Comparison of ENCODE assay signal across 28 cellular contexts in genomic region chr6:133587841-133588240, GRCh38.
DNase-seq lines count a peak whose midpoint lies in the region; ATAC-seq and TF ChIP-seq lines count a peak whose summit lies in the region.
"Had no signal": no experiment of that assay in that cellular context is flagged by ENCODE, and none has a peak within 500 bp of the region (broad histone marks: within the 10 kb centered on the region; RNA-seq: fewer than 3 reads in every experiment).

No MANE protein-coding gene starts in this region.

- peak overlapping the region; percentile 98 for H2BK5ac ChIP-seq in IMR-90 (ENCODE audit: low read depth, low read length, poor library complexity, severe bottlenecking)

- H3K4me1 ChIP-seq in IMR-90 (ENCODE audit: control insufficient read depth, insufficient read depth, low read length) (peaks cover 15% of the 10 kb centered on the region), Caco-2 (peaks cover 26% of the 10 kb centered on the region)
- H3K4me1 ChIP-seq: adrenal gland, pancreas, right atrium auricular region had no signal

- H2BK120ac ChIP-seq in IMR-90 (ENCODE audit: low read depth, low read length): 0 out of 2 replicates have a peak overlapping the region, but pooled peaks have one; percentile 11

- H3K79me1 ChIP-seq in IMR-90 (ENCODE audit: low read depth in 1 of 2, low read length in 2 of 2): no peaks in the 10 kb centered on the region; a peak in 1 of 4 replicates

- peaks cover 0 to 5% (median under 1%) of the 10 kb centered on the region in 5 donors for H3K27me3 Mint-ChIP-seq in naive thymus-derived CD8-positive, alpha-beta T cell
- no peaks in the 10 kb centered on the region for H3K27me3 Mint-ChIP-seq in Caco-2 (ENCODE audit: insufficient read depth, unreplicated experiment)
- H3K27me3 Mint-ChIP-seq: activated B cell treated with CpG ODN at 0.5 μM for 24 hours; activated CD4-positive, alpha-beta memory T cell treated with anti-CD3 and anti-CD28 coated beads for 36 hours; CD8-positive, alpha-beta memory T cell; central memory CD8-positive, alpha-beta T cell had no signal

- H2BK20ac ChIP-seq in IMR-90 (ENCODE audit: low read depth, low read length): no peak overlapping the region

- H3K36me3 Mint-ChIP-seq in naive thymus-derived CD8-positive, alpha-beta T cell: no peaks in the 10 kb centered on the region
- peaks cover 5% of the 10 kb centered on the region for H3K36me3 Mint-ChIP-seq in Caco-2 (ENCODE audit: insufficient read depth, unreplicated experiment)
- H3K36me3 Mint-ChIP-seq: activated CD4-positive, alpha-beta memory T cell treated with anti-CD3 and anti-CD28 coated beads for 36 hours; CD8-positive, alpha-beta memory T cell; naive B cell had no signal

- no peak overlapping the region for H2AFZ ChIP-seq in IMR-90 (replicated peaks; ENCODE audit: low read length, poor library complexity)

- no peaks in the 10 kb centered on the region for H3K4me1 Mint-ChIP-seq in naive thymus-derived CD8-positive, alpha-beta T cell
- H3K4me1 Mint-ChIP-seq in Caco-2 (ENCODE audit: low read depth, unreplicated experiment): peaks cover 28% of the 10 kb centered on the region
- H3K4me1 Mint-ChIP-seq: activated B cell treated with CpG ODN at 0.5 μM for 24 hours; CD8-positive, alpha-beta memory T cell; central memory CD8-positive, alpha-beta T cell; naive B cell had no signal

- no peaks in the 10 kb centered on the region for H4K20me1 ChIP-seq in IMR-90 (ENCODE audit: insufficient read depth, low read length)

- H3K9me3 Mint-ChIP-seq in naive thymus-derived CD8-positive, alpha-beta T cell: peaks cover 0 to 1% (median 0%) of the 10 kb centered on the region in 9 donors
- peaks cover 16% of the 10 kb centered on the region for H3K9me3 Mint-ChIP-seq in Caco-2 (ENCODE audit: unreplicated experiment)
- H3K9me3 Mint-ChIP-seq: activated CD4-positive, alpha-beta memory T cell treated with anti-CD3 and anti-CD28 coated beads for 36 hours had no signal

- no peak overlapping the region for H3K4ac ChIP-seq in IMR-90 (ENCODE audit: low read depth, low read length)

- peak; percentile 87 for ATAC-seq in IMR-90 (ENCODE audit: low read depth)
- no peak for ATAC-seq in naive thymus-derived CD8-positive, alpha-beta T cell
- ATAC-seq: GM12878, left lobe of liver, pancreas, PC-3 had no signal

- H2BK15ac ChIP-seq in IMR-90 (ENCODE audit: low read depth, low read length): no peak overlapping the region

- BruUV-seq in IMR-90 (replicated peaks; lab: Mats Ljungman, UMichigan) (no TSS peak), Caco-2 (replicated peaks; lab: Mats Ljungman, UMichigan) (no TSS peak)

- H3K4me3 Mint-ChIP-seq in naive thymus-derived CD8-positive, alpha-beta T cell: no peak overlapping the region
- H3K4me3 Mint-ChIP-seq in Caco-2 (ENCODE audit: unreplicated experiment): no peak overlapping the region
- H3K4me3 Mint-ChIP-seq: activated B cell treated with CpG ODN at 0.5 μM for 24 hours; activated CD4-positive, alpha-beta memory T cell treated with anti-CD3 and anti-CD28 coated beads for 36 hours; CD8-positive, alpha-beta memory T cell; central memory CD8-positive, alpha-beta T cell; naive B cell had no signal

- POLR2A ChIA-PET in IMR-90 (lab: Charles Lee; ENCODE audit: unreplicated experiment): no interaction called here
- POLR2A ChIA-PET in naive thymus-derived CD8-positive, alpha-beta T cell (lab: Charles Lee): no interaction called here
- POLR2A ChIA-PET in Caco-2 (lab: Charles Lee): no interaction called here

- no peak overlapping the region for H3K4me3 ChIP-seq in IMR-90 (ENCODE audit: insufficient read depth, low read depth, low read length)
- H3K4me3 ChIP-seq in Caco-2 (ENCODE audit: low read depth, low read length): no peak overlapping the region
- H3K4me3 ChIP-seq: adrenal gland, GM12878, pancreas, right atrium auricular region had no signal

- H3K14ac ChIP-seq in IMR-90 (replicated peaks; ENCODE audit: low read depth, low read length): no peak overlapping the region

- DNase-seq in AG08395 (ENCODE audit: low spot score) (peak; percentile 66), IMR-90 (peak; percentile 87), dedifferentiated amniotic fluid mesenchymal stem cell (ENCODE audit: extremely low spot score) (peak; percentile 51), left kidney (ENCODE audit: low read depth, low spot score) (peak; percentile 21), Caco-2 (no peak), NCI-H748 (lab: John Stamatoyannopoulos, UW; ENCODE audit: unreplicated experiment) (no peak), DMS 273 treated with DMSO at 0.1 percent for 48 hours (lab: John Stamatoyannopoulos, UW) (no peak)
- DNase-seq in naive thymus-derived CD8-positive, alpha-beta T cell: no peak
- DNase-seq: activated B cell treated with CpG ODN at 0.5 μM for 24 hours; activated CD4-positive, alpha-beta memory T cell treated with anti-CD3 and anti-CD28 coated beads for 36 hours; activated gamma-delta T cell treated with Interleukin-2 at 50 U/mL for 16 hours; adrenal gland; CD8-positive, alpha-beta memory T cell; DMS53; glutamatergic neuron; naive B cell; NCI-H187 treated with DMSO at 0.1 percent for 48 hours; NCI-H345; pancreas; PC-3; Right ventricle myocardium superior; substantia nigra; T-helper 9 cell had no signal

- CTCF ChIA-PET in IMR-90 (lab: Yijun Ruan, JAX) (no interaction called here), Caco-2 (lab: Charles Lee) (no interaction called here)

- peaks cover 2% of the 10 kb centered on the region for H3K9me1 ChIP-seq in IMR-90 (ENCODE audit: insufficient read depth, low read length)

- peak overlapping the region; percentile 46 to 98; a peak in 2 of 4 replicates for H4K8ac ChIP-seq in IMR-90 (ENCODE audit: low read depth in 2 of 2, low read length in 2 of 2)

- peak overlapping the region; percentile 3; the same call in 1 of the 2 replicates for H3K4me2 ChIP-seq in IMR-90 (ENCODE audit: low read depth, low read length)

- dilution Hi-C loops in IMR-90 (cut with HindIII; ENCODE audit: low sequenced_read_pairs, unreplicated experiment): loop anchor here (25.0 kb wide), 1 partner anchor 299 kb away; the partner anchor contains the start of gene TCF21

- H3K18ac ChIP-seq in IMR-90 (ENCODE audit: low read depth, low read length): peak overlapping the region; percentile 30; the same call in 1 of the 2 replicates

- no peak overlapping the region for H4K5ac ChIP-seq in IMR-90 (ENCODE audit: low read depth, low read length)

- TF ChIP-seq CTCF in IMR-90 (conservative IDR thresholded peaks at IDR 0.05; ENCODE audit: low read depth, low read length): no peak
- TF ChIP-seq CTCF in Caco-2 (IDR thresholded peaks at IDR 0.05; ENCODE audit: insufficient read depth in 1 of 2, low read depth in 1 of 2, low read length in 1 of 2, severe bottlenecking in 1 of 2, unreplicated experiment in 1 of 2): no peak

- no CpG with 5 or more reads among the region's 2 CpGs for WGBS in IMR-90 (ENCODE audit: extremely low coverage in 2 of 2, insufficient read length in 1 of 2), 2 experiments

- H3K27ac ChIP-seq in IMR-90 (ENCODE audit: insufficient read depth, low read length): peak overlapping the region; percentile 100; the same call in 1 of the 2 replicates
- H3K27ac ChIP-seq: adrenal gland, epithelial cell of prostate, pancreas, right atrium auricular region had no signal

- in situ Hi-C loops in IMR-90 (cut with MboI; ENCODE audit: low sequenced_read_pairs): no loop called here

- H3K9me3 ChIP-seq in IMR-90 (ENCODE audit: control insufficient read depth, insufficient read depth, low read length) (no peaks in the 10 kb centered on the region), Caco-2 (no peaks in the 10 kb centered on the region)
- H3K9me3 ChIP-seq: adrenal gland, pancreas, right atrium auricular region had no signal

- H3K27me3 ChIP-seq in IMR-90 (ENCODE audit: control insufficient read depth, insufficient read depth, low read length) (no peaks in the 10 kb centered on the region), Caco-2 (replicated peaks; ENCODE audit: control insufficient read depth, insufficient read depth, low read length) (no peaks in the 10 kb centered on the region)
- H3K27me3 ChIP-seq: adrenal gland, pancreas, right atrium auricular region had no signal

- no peak overlapping the region for H4K91ac ChIP-seq in IMR-90 (ENCODE audit: insufficient read depth, low read depth, low read length)

- H3K9ac ChIP-seq in IMR-90 (ENCODE audit: low read depth, low read length): no peak overlapping the region

- TF ChIP-seq RAD21 in IMR-90 (IDR thresholded peaks at IDR 0.05; ENCODE audit: low read length): no peak

- intact Hi-C loops in IMR-90 (cut with micrococcal nuclease) (no loop called here), Caco-2 (cut with micrococcal nuclease; ENCODE audit: unreplicated experiment) (no loop called here)

- H2AK9ac ChIP-seq in IMR-90 (replicated peaks; ENCODE audit: low read depth, low read length, poor library complexity): no peak overlapping the region

- H3K56ac ChIP-seq in IMR-90 (ENCODE audit: extremely low read depth, insufficient read depth, low read length): no peak overlapping the region

- H3K36me3 ChIP-seq in IMR-90 (ENCODE audit: control insufficient read depth, insufficient read depth, low read length): no peaks in the 10 kb centered on the region
- no peaks in the 10 kb centered on the region for H3K36me3 ChIP-seq in Caco-2 (ENCODE audit: control insufficient read depth, insufficient read depth, low read length)
- H3K36me3 ChIP-seq: adrenal gland, pancreas, right atrium auricular region had no signal

- H3K23ac ChIP-seq in IMR-90 (ENCODE audit: low read depth, low read length): no peak overlapping the region

- H3K27ac Mint-ChIP-seq in naive thymus-derived CD8-positive, alpha-beta T cell: no peak overlapping the region
- H3K27ac Mint-ChIP-seq in Caco-2 (ENCODE audit: unreplicated experiment): no peak overlapping the region
- H3K27ac Mint-ChIP-seq: activated B cell treated with CpG ODN at 0.5 μM for 24 hours; activated CD4-positive, alpha-beta memory T cell treated with anti-CD3 and anti-CD28 coated beads for 36 hours; CD8-positive, alpha-beta memory T cell; naive B cell had no signal

- TF ChIP-seq POLR2A in IMR-90 (IDR thresholded peaks at IDR 0.05; ENCODE audit: low read depth, low read length): no peak

- H2AK5ac ChIP-seq in IMR-90 (ENCODE audit: low read depth, low read length): no peak overlapping the region

TF ChIP-seq in IMR-90, 13 proteins besides CTCF, POLR2A, EP300 and RAD21:
- TF ChIP-seq CEBPB (IDR thresholded peaks at IDR 0.05; ENCODE audit: low read depth, low read length) (peak; percentile 61; the same call in 1 of the 2 replicates), FOS (IDR thresholded peaks at IDR 0.05; ENCODE audit: low read depth, low read length) (no peak)
TF ChIP-seq in IMR-90: peak in this region for 1.

Comparison
In these comparisons a context has a peak if more than half of its experiments do, and no peak if none do; other contexts are left out.
1. DNase-seq: peak in AG08395 (single experiment), IMR-90 (single experiment), dedifferentiated amniotic fluid mesenchymal stem cell (single experiment) and left kidney (single experiment); none in naive thymus-derived CD8-positive, alpha-beta T cell (0 of 10), Caco-2 (0 of 2), NCI-H748 (single experiment) and DMS 273 treated with DMSO at 0.1 percent for 48 hours (single experiment).